In the genomic region with DNA sequence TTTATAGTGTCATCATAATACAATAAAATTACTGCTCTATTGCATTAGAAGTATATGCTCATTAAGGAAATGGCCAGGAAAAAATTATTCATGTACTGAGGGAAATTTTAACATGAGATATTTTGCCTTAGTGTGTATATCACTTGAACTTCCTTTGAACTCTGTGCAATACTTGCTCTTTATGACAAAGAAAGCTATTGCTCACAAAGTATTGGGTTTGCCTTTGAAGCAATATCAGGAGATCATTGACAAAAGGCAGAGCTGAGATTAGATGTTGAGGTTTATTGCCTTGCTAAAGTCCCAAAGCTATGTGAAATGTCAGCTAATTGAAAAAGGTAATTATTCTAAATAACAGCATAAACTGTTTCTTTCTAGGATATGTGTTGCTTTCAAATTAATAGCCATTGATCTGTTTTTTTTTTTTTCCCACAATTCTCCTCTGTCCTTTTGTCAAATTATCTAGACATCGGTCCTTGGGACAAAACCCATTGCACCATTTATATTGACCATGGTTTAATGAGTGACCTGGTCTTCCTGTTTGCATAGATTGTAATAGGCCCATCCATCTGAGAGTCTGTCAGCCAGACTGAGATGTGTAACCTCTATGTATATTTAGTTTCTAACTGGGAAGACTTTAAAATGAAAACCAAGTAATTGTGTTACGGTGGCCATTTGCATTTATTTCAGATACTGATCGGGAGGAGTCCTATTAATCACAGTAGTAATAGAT, we compare ENCODE assay signal across 23 cellular contexts.
"Had no signal": no experiment of that assay in that cellular context is flagged by ENCODE, and none has a peak within 500 bp of the region (broad histone marks: within the 10 kb centered on the region; RNA-seq: fewer than 3 reads in every experiment).

No MANE protein-coding gene starts in this region.

- H3K4me3 Mint-ChIP-seq: activated CD8-positive, alpha-beta T cell treated with anti-CD3 and anti-CD28 coated beads for 36 hours; activated naive CD4-positive, alpha-beta T cell treated with anti-CD3 and anti-CD28 coated beads, Interleukin-2, amount 10 ng/mL, durations not matched to agents 7 days and 5 days; activated naive CD8-positive, alpha-beta T cell treated with anti-CD3 and anti-CD28 coated beads for 36 hours; activated T-cell treated with anti-CD3 and anti-CD28 coated beads, Interleukin-2, amount 50 U/mL, for 72 hours; T-helper 1 cell treated with Interleukin-12 subunit alpha and Interleukin-12 subunit beta and Interleukin-4 antibody, amounts not matched to agents 30 μg/mL and 1 μg/mL, for 36 hours had no signal

- H3K27me3 ChIP-seq: MG63, SJSA1 had no signal

- ATAC-seq: activated CD4-positive, CD25-positive, alpha-beta regulatory T cell treated with anti-CD3 and anti-CD28 coated beads, Interleukin-2, amount 50 U/mL, for 24 hours; activated CD8-positive, alpha-beta T cell treated with anti-CD3 and anti-CD28 coated beads for 36 hours; activated T-cell treated with anti-CD3 and anti-CD28 coated beads, Interleukin-2, amount 50 U/mL, for 72 hours; Right ventricle myocardium inferior; SK-N-SH treated with all-trans-retinoic acid at 6 μM for 48 hours had no signal

- DNase-seq: activated CD4-positive, alpha-beta T cell treated with anti-CD3 and anti-CD28 coated beads for 4 hours; activated CD8-positive, alpha-beta memory T cell treated with anti-CD3 and anti-CD28 coated beads, Interleukin-2, amount 50 U/mL, for 4 hours; activated CD8-positive, alpha-beta T cell treated with anti-CD3 and anti-CD28 coated beads for 36 hours; activated gamma-delta T cell treated with Interleukin-2 at 50 U/mL for 16 hours; activated naive CD4-positive, alpha-beta T cell treated with anti-CD3 and anti-CD28 coated beads, Interleukin-2, amount 10 ng/mL, durations not matched to agents 7 days and 5 days; activated naive CD8-positive, alpha-beta T cell treated with anti-CD3 and anti-CD28 coated beads for 36 hours; activated T-cell treated with anti-CD3 and anti-CD28 coated beads, Interleukin-2, amount 50 U/mL, for 72 hours; cerebellar nuclear complex; MG63; NCI-H1105 treated with DMSO at 0.1 percent for 48 hours; NCI-H1694; NCI-H2029 treated with DMSO at 0.1 percent for 48 hours; NCI-H345; NCI-H510A; NCI-H526 treated with DMSO at 0.1 percent for 48 hours; NCI-H82; RPMI8226 had no signal

- H3K27ac Mint-ChIP-seq: activated CD8-positive, alpha-beta T cell treated with anti-CD3 and anti-CD28 coated beads for 36 hours; activated naive CD4-positive, alpha-beta T cell treated with anti-CD3 and anti-CD28 coated beads, Interleukin-2, amount 10 ng/mL, durations not matched to agents 7 days and 5 days; activated naive CD8-positive, alpha-beta T cell treated with anti-CD3 and anti-CD28 coated beads for 36 hours; activated T-cell treated with anti-CD3 and anti-CD28 coated beads, Interleukin-2, amount 50 U/mL, for 72 hours; activated T-helper 2 cell treated with anti-CD3 and anti-CD28 coated beads, Interferon-gamma antibody, Interleukin-2, Interleukin-4, amounts not matched to agents 10 μg/mL and 5 μg/mL and 100 μg/mL, durations not matched to agents 14 hours and 24 hours and 36 hours; T-helper 1 cell treated with Interleukin-12 subunit alpha and Interleukin-12 subunit beta and Interleukin-4 antibody, amounts not matched to agents 30 μg/mL and 1 μg/mL, for 36 hours had no signal

- H3K36me3 Mint-ChIP-seq: activated naive CD4-positive, alpha-beta T cell treated with anti-CD3 and anti-CD28 coated beads, Interleukin-2, amount 10 ng/mL, durations not matched to agents 7 days and 5 days; activated naive CD8-positive, alpha-beta T cell treated with anti-CD3 and anti-CD28 coated beads for 36 hours had no signal

- H3K9me3 ChIP-seq: MG63, SJSA1 had no signal

- H3K27me3 Mint-ChIP-seq: activated CD8-positive, alpha-beta T cell treated with anti-CD3 and anti-CD28 coated beads for 36 hours; activated naive CD4-positive, alpha-beta T cell treated with anti-CD3 and anti-CD28 coated beads, Interleukin-2, amount 10 ng/mL, durations not matched to agents 7 days and 5 days; activated naive CD8-positive, alpha-beta T cell treated with anti-CD3 and anti-CD28 coated beads for 36 hours had no signal

- H3K27ac ChIP-seq: SJSA1 had no signal

- H3K36me3 ChIP-seq: MG63, SJSA1 had no signal

- H3K9me3 Mint-ChIP-seq: activated CD8-positive, alpha-beta T cell treated with anti-CD3 and anti-CD28 coated beads for 36 hours had no signal

- H3K4me1 ChIP-seq: SJSA1 had no signal

- H3K4me1 Mint-ChIP-seq: activated naive CD4-positive, alpha-beta T cell treated with anti-CD3 and anti-CD28 coated beads, Interleukin-2, amount 10 ng/mL, durations not matched to agents 7 days and 5 days; activated naive CD8-positive, alpha-beta T cell treated with anti-CD3 and anti-CD28 coated beads for 36 hours had no signal

- H3K4me3 ChIP-seq: MG63, SJSA1 had no signal
